Comparison of ENCODE assay signal across 24 cellular contexts in the genomic region with DNA sequence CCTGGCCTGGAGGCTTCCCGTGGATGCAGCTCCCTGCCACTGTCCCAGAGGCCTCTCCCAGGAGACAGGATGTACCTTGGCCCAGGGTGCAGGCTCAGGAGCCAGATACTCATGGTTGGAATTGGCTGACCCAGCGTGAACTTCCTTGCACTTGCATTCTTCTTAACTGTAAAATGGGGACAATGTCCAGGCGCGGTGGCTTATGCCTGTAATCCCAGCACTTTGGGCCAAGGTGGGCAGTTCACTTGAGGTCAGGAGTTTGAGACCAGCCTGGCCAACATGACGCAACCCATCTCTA. TPM values are rescaled to one million over a fixed set of nuclear protein-coding genes. Genes with fewer than 3 reads are reported as not detected.
A peak's percentile ranks its signal among the peaks of the same experiment; 100 is the strongest.
DNase-seq lines count a peak whose midpoint lies in the region; ATAC-seq, FAIRE-seq and TF ChIP-seq lines count a peak whose summit lies in the region.
"Had no signal": no experiment of that assay in that cellular context is flagged by ENCODE, and none has a peak within 500 bp of the region (broad histone marks: within the 10 kb centered on the region; RNA-seq: fewer than 3 reads in every experiment).

No MANE protein-coding gene starts in this region.

- H3K4me1 ChIP-seq in GM23338 (ENCODE audit: insufficient read depth) (peaks cover 5% of the 10 kb centered on the region), astrocyte (ENCODE audit: insufficient read depth, low read length) (peaks cover 23% of the 10 kb centered on the region), psoas muscle (peaks cover 32% of the 10 kb centered on the region)

- no peak overlapping the region for H3K9ac ChIP-seq in astrocyte (ENCODE audit: low read length)
- H3K9ac ChIP-seq: KMS-11 had no signal

- H3K36me3 ChIP-seq in GM23338 (ENCODE audit: insufficient read depth) (no peaks in the 10 kb centered on the region), astrocyte (ENCODE audit: insufficient read depth, low read length) (no peaks in the 10 kb centered on the region), psoas muscle (ENCODE audit: insufficient read depth in 1 of 2, low read depth in 1 of 2) (peaks cover 0 to 23% of the 10 kb centered on the region in 2 donors)
- H3K36me3 ChIP-seq: brain microvascular endothelial cell had no signal

- H3K27ac Mint-ChIP-seq in GM23338: no peak overlapping the region
- H3K27ac Mint-ChIP-seq in astrocyte (ENCODE audit: unreplicated experiment): peak overlapping the region; percentile 79
- H3K27ac Mint-ChIP-seq in immature natural killer cell: peak overlapping the region; percentile 94 to 100 (median 98)
- H3K27ac Mint-ChIP-seq in glutamatergic neuron (ENCODE audit: unreplicated experiment): no peak overlapping the region

- WGBS in psoas muscle, 3 donors: 40 to 62% (median 43%) methylated on average over 5 of the region's 5 CpGs

- H4K20me1 ChIP-seq in GM23338 (replicated peaks; ENCODE audit: insufficient read depth) (no peaks in the 10 kb centered on the region), astrocyte (ENCODE audit: insufficient read depth, low read length) (peaks cover 4% of the 10 kb centered on the region)

- peaks cover 9% of the 10 kb centered on the region; the same call in 2 of the 3 replicates for H3K36me3 Mint-ChIP-seq in GM23338 (ENCODE audit: low read depth)
- H3K36me3 Mint-ChIP-seq in astrocyte (ENCODE audit: low read depth, unreplicated experiment): peaks cover 9% of the 10 kb centered on the region
- peaks cover 11 to 22% (median 11%) of the 10 kb centered on the region in 3 donors for H3K36me3 Mint-ChIP-seq in immature natural killer cell
- no peaks in the 10 kb centered on the region for H3K36me3 Mint-ChIP-seq in glutamatergic neuron (ENCODE audit: unreplicated experiment)

- H2AFZ ChIP-seq in GM23338 (no peak overlapping the region), astrocyte (ENCODE audit: low read depth, low read length) (no peak overlapping the region)

- H3K9me2 ChIP-seq in GM23338 (ENCODE audit: insufficient read depth): no peaks in the 10 kb centered on the region

- H3K4me3 Mint-ChIP-seq in GM23338: no peak overlapping the region
- H3K4me3 Mint-ChIP-seq in astrocyte (ENCODE audit: unreplicated experiment): no peak overlapping the region
- peak overlapping the region in 4 of 5 donors; percentile 55 to 90 (median 80) for H3K4me3 Mint-ChIP-seq in immature natural killer cell
- no peak overlapping the region for H3K4me3 Mint-ChIP-seq in glutamatergic neuron (ENCODE audit: unreplicated experiment)
- H3K4me3 Mint-ChIP-seq: activated CD4-positive, alpha-beta T cell treated with anti-CD3 and anti-CD28 coated beads for 36 hours; activated naive CD4-positive, alpha-beta T cell treated with anti-CD3 and anti-CD28 coated beads, Interleukin-2, amount 10 ng/mL, durations not matched to agents 7 days and 5 days; mesothelial cell of epicardium; naive thymus-derived CD4-positive, alpha-beta T cell had no signal

- H3K79me2 ChIP-seq in GM23338 (replicated peaks; ENCODE audit: insufficient read depth) (no peaks in the 10 kb centered on the region), astrocyte (ENCODE audit: insufficient read depth, low read length) (no peaks in the 10 kb centered on the region)

- H3K27me3 Mint-ChIP-seq in GM23338 (ENCODE audit: insufficient read depth, low read depth, poor library complexity) (peaks cover 10% of the 10 kb centered on the region), astrocyte (ENCODE audit: low read depth, unreplicated experiment) (no peaks in the 10 kb centered on the region), immature natural killer cell (ENCODE audit: low read depth in 3 of 3) (peaks cover 11 to 22% (median 16%) of the 10 kb centered on the region in 3 donors), glutamatergic neuron (ENCODE audit: unreplicated experiment) (peaks cover 11% of the 10 kb centered on the region)
- H3K27me3 Mint-ChIP-seq: activated CD4-positive, alpha-beta T cell treated with anti-CD3 and anti-CD28 coated beads for 36 hours; activated naive CD4-positive, alpha-beta T cell treated with anti-CD3 and anti-CD28 coated beads, Interleukin-2, amount 10 ng/mL, durations not matched to agents 7 days and 5 days; naive thymus-derived CD4-positive, alpha-beta T cell had no signal

- H3K4me2 ChIP-seq in GM23338 (no peak overlapping the region), astrocyte (ENCODE audit: low read length) (no peak overlapping the region)
- H3K4me2 ChIP-seq: KMS-11 had no signal

- FAIRE-seq in astrocyte (lab: Jason Lieb, UNC) (no peak), H54 (lab: Jason Lieb, UNC) (no peak)
- FAIRE-seq: RCC 7860 had no signal

- no peak for TF ChIP-seq POLR2A in H54 (IDR thresholded peaks at IDR 0.05; ENCODE audit: low read depth, low read length)

- H3K4me3 ChIP-seq in GM23338: no peak overlapping the region
- H3K4me3 ChIP-seq in astrocyte (ENCODE audit: insufficient read depth, low read depth, low read length): no peak overlapping the region
- H3K4me3 ChIP-seq in psoas muscle: no peak overlapping the region
- H3K4me3 ChIP-seq: SK-N-MC, upper lobe of left lung had no signal

- intact Hi-C loops in psoas muscle (cut with DNase I): no loop called here

- H3K4me1 Mint-ChIP-seq in GM23338: peaks cover 23% of the 10 kb centered on the region
- H3K4me1 Mint-ChIP-seq in astrocyte (ENCODE audit: low read depth, unreplicated experiment): peaks cover 44% of the 10 kb centered on the region
- H3K4me1 Mint-ChIP-seq in immature natural killer cell: peaks cover 66 to 77% of the 10 kb centered on the region in 2 donors
- H3K4me1 Mint-ChIP-seq in glutamatergic neuron (ENCODE audit: low read depth, unreplicated experiment): peaks cover 20% of the 10 kb centered on the region

- no peak for TF ChIP-seq CTCF in GM23338 (conservative IDR thresholded peaks at IDR 0.05; ENCODE audit: low read depth in 2 of 2)
- no peak for TF ChIP-seq CTCF in astrocyte (IDR thresholded peaks at IDR 0.05; ENCODE audit: insufficient read depth, low read depth, low read length)
- no peak for TF ChIP-seq CTCF in psoas muscle (IDR thresholded peaks at IDR 0.05)
- TF ChIP-seq CTCF in glutamatergic neuron (IDR thresholded peaks at IDR 0.05; ENCODE audit: partially characterized antibody, unreplicated experiment): no peak

- H3K27ac ChIP-seq in GM23338 (ENCODE audit: low read depth) (peak overlapping the region; percentile 50; the same call in 1 of the 2 replicates), astrocyte (ENCODE audit: low read depth, low read length) (no peak overlapping the region), psoas muscle (peak overlapping the region; percentile 0)
- H3K27ac ChIP-seq: brain microvascular endothelial cell, KMS-11, SK-N-MC, upper lobe of left lung had no signal

- H3K27me3 ChIP-seq in GM23338 (ENCODE audit: insufficient read depth) (no peaks in the 10 kb centered on the region), astrocyte (ENCODE audit: insufficient read depth, low read length) (no peaks in the 10 kb centered on the region), psoas muscle (ENCODE audit: insufficient read depth in 3 of 3, low read length in 2 of 3) (no peaks in the 10 kb centered on the region)
- H3K27me3 ChIP-seq: brain microvascular endothelial cell, upper lobe of left lung had no signal

- ATAC-seq in GM23338: no peak
- ATAC-seq in psoas muscle: peak in 2 of 4 donors; percentile 32 to 59

- no peaks in the 10 kb centered on the region for H3K9me3 Mint-ChIP-seq in GM23338
- peaks cover 3% of the 10 kb centered on the region for H3K9me3 Mint-ChIP-seq in astrocyte (ENCODE audit: unreplicated experiment)
- no peaks in the 10 kb centered on the region for H3K9me3 Mint-ChIP-seq in immature natural killer cell
- H3K9me3 Mint-ChIP-seq in glutamatergic neuron (ENCODE audit: unreplicated experiment): peaks cover 5% of the 10 kb centered on the region
- H3K9me3 Mint-ChIP-seq: activated naive CD4-positive, alpha-beta T cell treated with anti-CD3 and anti-CD28 coated beads, Interleukin-2, amount 10 ng/mL, durations not matched to agents 7 days and 5 days; mesothelial cell of epicardium; naive thymus-derived CD4-positive, alpha-beta T cell had no signal

- H3F3A ChIP-seq in GM23338 (replicated peaks; ENCODE audit: low read depth): no peaks in the 10 kb centered on the region

- DNase-seq in GM23338 (ENCODE audit: low spot score): no peak
- no peak for DNase-seq in astrocyte (ENCODE audit: low read depth)
- DNase-seq in immature natural killer cell: no peak
- DNase-seq in psoas muscle: peak in 1 of 2 donors; percentile 71
- no peak for DNase-seq in glutamatergic neuron
- no peak for DNase-seq in H54 (ENCODE audit: insufficient read length, low spot score)
- DNase-seq in stimulated activated CD4-positive, alpha-beta T cell treated with anti-CD3 and anti-CD28 coated beads, Interleukin-2, amount 100 ng/mL, for 24 hours: no peak
- DNase-seq: activated CD4-positive, alpha-beta T cell treated with anti-CD3 and anti-CD28 coated beads for 36 hours; activated naive CD4-positive, alpha-beta T cell treated with anti-CD3 and anti-CD28 coated beads, Interleukin-2, amount 10 ng/mL, durations not matched to agents 7 days and 5 days; activated T-cell treated with anti-CD3 and anti-CD28 coated beads, Interleukin-2, amount 50 U/mL, for 48 hours; brain microvascular endothelial cell; effector CD4-positive, alpha-beta T cell; erythroblast; NCI-H1417 treated with DMSO at 0.1 percent for 48 hours; NCI-H2081; NCI-H226; occipital lobe; stimulated activated CD4-positive, alpha-beta T cell treated with anti-CD3 and anti-CD28 coated beads, Interleukin-4, amount 100 ng/mL, for 1 hour; upper lobe of left lung had no signal

- H3K9me3 ChIP-seq in astrocyte (ENCODE audit: insufficient read depth, low read depth, low read length) (no peaks in the 10 kb centered on the region), psoas muscle (no peaks in the 10 kb centered on the region)
- H3K9me3 ChIP-seq: upper lobe of left lung had no signal

RNA-seq across cellular contexts. Expression of gene ST3GAL4, which starts 20.1 kb away (rescaled TPM):
- 16.6 and 28.0 TPM in 2 replicates for total RNA-seq in GM23338 (2014; rRNA removed; shearing (Covaris generic))
- 10.1 and 10.8 TPM in 2 replicates for polyA plus RNA-seq in GM23338 (2016; fragmentation: Nextera tagmentation; extraction: Ambion mirVana)
- total RNA-seq in astrocyte: 12.2 and 14.1 TPM in 2 replicates
- polyA plus RNA-seq in immature natural killer cell: 10 to 100 TPM; 25.0 to 31.7 (median 30.9) TPM
- 1 to 10 TPM; 4.1 to 9.3 (median 6.3) TPM for total RNA-seq in psoas muscle
- 1 to 10 TPM; 3.5 to 4.7 (median 3.6) TPM for polyA plus RNA-seq in psoas muscle
- total RNA-seq in glutamatergic neuron (ENCODE audit: unreplicated experiment): 10.4 TPM

RNA-seq across cellular contexts. Expression of gene DCPS, which starts 31.6 kb away (rescaled TPM):
- total RNA-seq in GM23338 (2014; rRNA removed; shearing (Covaris generic)): 26.8 and 28.5 TPM in 2 replicates
- polyA plus RNA-seq in GM23338 (2016; fragmentation: Nextera tagmentation; extraction: Ambion mirVana) (41.1 and 46.4 TPM in 2 replicates), immature natural killer cell (10 to 100 TPM; 33.1 to 65.7 (median 40.6) TPM), psoas muscle (10 to 100 TPM; 12.1 to 20.5 (median 15.5) TPM)
- total RNA-seq in astrocyte (11.3 and 14.0 TPM in 2 replicates), psoas muscle (10 to 100 TPM; 11.8 to 16.7 (median 14.2) TPM), glutamatergic neuron (ENCODE audit: unreplicated experiment) (7.2 TPM)

RNA-seq across cellular contexts. Expression of gene TIRAP, which starts 52.5 kb away (rescaled TPM):
- total RNA-seq in GM23338 (2014; rRNA removed; shearing (Covaris generic)): 2.6 and 3.4 TPM in 2 replicates
- 0.89 and 1.1 TPM in 2 replicates for polyA plus RNA-seq in GM23338 (2016; fragmentation: Nextera tagmentation; extraction: Ambion mirVana)
- total RNA-seq in astrocyte: 6.6 and 6.8 TPM in 2 replicates
- 10 to 100 TPM in 1 of 3 donors, 1 to 10 TPM in 2; 6.0 to 15.6 (median 6.5) TPM for polyA plus RNA-seq in immature natural killer cell
- total RNA-seq in psoas muscle: 1 to 10 TPM; 5.8 to 9.6 (median 6.5) TPM
- polyA plus RNA-seq in psoas muscle: 1 to 10 TPM; 3.3 to 7.9 (median 4.1) TPM
- 8.2 TPM for total RNA-seq in glutamatergic neuron (ENCODE audit: unreplicated experiment)

Comparison
In these comparisons a context has a peak if more than half of its experiments do, and no peak if none do; other contexts are left out.
1. H3K27ac Mint-ChIP-seq: peak in astrocyte (single experiment) and immature natural killer cell (6 of 6); none in GM23338 (single experiment) and glutamatergic neuron (single experiment).
2. H3K4me3 Mint-ChIP-seq: peak in immature natural killer cell (4 of 5); none in GM23338 (single experiment), astrocyte (single experiment) and glutamatergic neuron (single experiment).